ENCODE assay signal across 18 cellular contexts in genomic region chrX:22314692-22315091, GRCh38. TPM values are rescaled to one million over a fixed set of nuclear protein-coding genes. Genes with fewer than 3 reads are reported as not detected.
DNase-seq lines count a peak whose midpoint lies in the region; ATAC-seq, FAIRE-seq and TF ChIP-seq lines count a peak whose summit lies in the region.
"Had no signal": no experiment of that assay in that cellular context is flagged by ENCODE, and none has a peak within 500 bp of the region (broad histone marks: within the 10 kb centered on the region; RNA-seq: fewer than 3 reads in every experiment).

No MANE protein-coding gene starts in this region.

- H3K4me1 ChIP-seq in A549 = 0 out of 3 replicates have a peak, but pooled peaks cover 6% of the 10 kb centered on the region
- H3K4me1 ChIP-seq in SK-N-SH (ENCODE audit: control insufficient read depth in 1 of 2, insufficient read depth in 2 of 2, low read depth in 1 of 2, low read length in 1 of 2) = 0 out of 4 replicates have a peak, but pooled peaks cover 0 to 3% of the 10 kb centered on the region in 2 experiments
- H3K4me1 ChIP-seq: vagina had no signal

- no peak overlapping the region for H3K4me3 Mint-ChIP-seq in glutamatergic neuron (ENCODE audit: unreplicated experiment)
- H3K4me3 Mint-ChIP-seq: T-helper 17 cell had no signal

- no peaks in the 10 kb centered on the region for H3K9me2 ChIP-seq in SK-N-SH

- DNase-seq in A549 (ENCODE audit: low read depth in 1 of 2, low spot score in 1 of 2) (peak in 1 of 2 experiments; percentile 33), HCEC 1CT (peak; percentile 2), SK-N-SH (no peak), glutamatergic neuron (peak; percentile 14), activated gamma-delta T cell (lab: John Stamatoyannopoulos, UW) (no peak), T1000 (lab: John Stamatoyannopoulos, UW) (no peak)
- no peak for DNase-seq in stimulated activated CD4-positive, alpha-beta T cell treated with anti-CD3 and anti-CD28 coated beads, Interleukin-1b, Interleukin-23, amount 100 ng/mL, for 48 hours
- DNase-seq: activated CD4-positive, alpha-beta T cell treated with anti-CD3 and anti-CD28 coated beads, Interleukin-2, amount 50 U/mL, for 48 hours; activated gamma-delta T cell treated with Interleukin-2 at 50 U/mL for 16 hours; DMS79 treated with DMSO at 0.1 percent for 48 hours; Karpas-422; retina; stimulated activated CD4-positive, alpha-beta T cell treated with anti-CD3 and anti-CD28 coated beads, Interleukin-4, amount 100 ng/mL, for 1 hour; stimulated activated naive CD4-positive, alpha-beta T cell; T-helper 17 cell had no signal

- no peaks in the 10 kb centered on the region for H3K9me3 Mint-ChIP-seq in glutamatergic neuron (ENCODE audit: unreplicated experiment)

- H3K9me3 ChIP-seq in A549 (no peaks in the 10 kb centered on the region), SK-N-SH (no peaks in the 10 kb centered on the region)
- H3K9me3 ChIP-seq: vagina had no signal

- WGBS in A549 (ENCODE audit: missing lambda C conversion rate) = 30% methylated on average over 2 of the region's 2 CpGs
- 44% methylated on average over 2 of the region's 2 CpGs for WGBS in SK-N-SH (ENCODE audit: low lambda C conversion rate)

- H3K4me3 ChIP-seq in A549 (no peak overlapping the region), SK-N-SH (ENCODE audit: low read depth in 2 of 2, low read length in 1 of 2) (no peak overlapping the region)
- H3K4me3 ChIP-seq: vagina had no signal

- peak overlapping the region; percentile 52 for H3K27ac Mint-ChIP-seq in glutamatergic neuron (ENCODE audit: unreplicated experiment)
- H3K27ac Mint-ChIP-seq: T-helper 17 cell had no signal

- H3K27me3 ChIP-seq in SK-N-SH (ENCODE audit: insufficient read depth) = no peaks in the 10 kb centered on the region
- H3K27me3 ChIP-seq: vagina had no signal

- no peak overlapping the region for H3K27ac ChIP-seq in A549
- H3K27ac ChIP-seq in SK-N-SH (ENCODE audit: low read depth in 2 of 2, low read length in 1 of 2) = peak overlapping the region in 1 of 2 experiments; percentile 31; a peak in 1 of 4 replicates
- H3K27ac ChIP-seq: vagina had no signal

- H3K27me3 Mint-ChIP-seq in glutamatergic neuron (ENCODE audit: unreplicated experiment) = no peaks in the 10 kb centered on the region
- H3K27me3 Mint-ChIP-seq: T-helper 17 cell had no signal

- TF ChIP-seq EP300 in A549 (IDR thresholded peaks at IDR 0.05) (no peak), SK-N-SH (IDR thresholded peaks at IDR 0.05; ENCODE audit: borderline replicate concordance in 1 of 2, low read depth in 1 of 2, low read length in 1 of 2) (no peak)

- no peak overlapping the region for H2AFZ ChIP-seq in SK-N-SH (ENCODE audit: low read depth)

- TF ChIP-seq POLR2A in A549 (IDR thresholded peaks at IDR 0.05; ENCODE audit: low read length) = no peak

- no peaks in the 10 kb centered on the region for H3K79me2 ChIP-seq in SK-N-SH (ENCODE audit: insufficient read depth)

- no peak for FAIRE-seq in A549 (lab: Jason Lieb, UNC)

- no peaks in the 10 kb centered on the region for H3F3A ChIP-seq in SK-N-SH (replicated peaks; ENCODE audit: insufficient read depth)

- ATAC-seq in A549 (peak; percentile 47 to 67; a peak in 2 of 6 replicates), HG03280 (IDR thresholded peaks at IDR 0.05; ENCODE audit: unreplicated experiment) (no peak)
- ATAC-seq: T-helper 17 cell had no signal

- no peaks in the 10 kb centered on the region for H3K4me1 Mint-ChIP-seq in glutamatergic neuron (ENCODE audit: low read depth, unreplicated experiment)
- H3K4me1 Mint-ChIP-seq: T-helper 17 cell had no signal

- CTCF ChIA-PET in A549 (lab: Yijun Ruan, JAX) = no interaction called here
- CTCF ChIA-PET in SK-N-SH (lab: Yijun Ruan, JAX) = interaction anchor here (0.7 kb wide), 1 partner anchor 1088 kb away, joined by 3 read pairs; no protein-coding TSS in a partner anchor

- H3K4me2 ChIP-seq in A549 = 0 out of 3 replicates have a peak overlapping the region, but pooled peaks have one; percentile 14
- no peak overlapping the region for H3K4me2 ChIP-seq in SK-N-SH

- H4K20me1 ChIP-seq in SK-N-SH (ENCODE audit: insufficient read depth) = no peaks in the 10 kb centered on the region

- H3K36me3 ChIP-seq in SK-N-SH (replicated peaks in 1 of 2; ENCODE audit: control insufficient read depth in 1 of 2, insufficient read depth in 2 of 2, low read length in 1 of 2) = no peaks in the 10 kb centered on the region
- H3K36me3 ChIP-seq: vagina had no signal

- no peak for TF ChIP-seq RAD21 in A549 (conservative IDR thresholded peaks at IDR 0.05 in 1 of 2, IDR thresholded peaks at IDR 0.05 in 1 of 2)
- no peak for TF ChIP-seq RAD21 in SK-N-SH (IDR thresholded peaks at IDR 0.05; ENCODE audit: low read length)

- no peaks in the 10 kb centered on the region for H3K36me3 Mint-ChIP-seq in glutamatergic neuron (ENCODE audit: unreplicated experiment)

- POLR2A ChIA-PET in A549 (lab: Yijun Ruan, JAX) (no interaction called here), SK-N-SH (lab: Yijun Ruan, JAX) (no interaction called here)

- H3K9ac ChIP-seq in SK-N-SH = no peak overlapping the region

- TF ChIP-seq CTCF in A549 (IDR thresholded peaks at IDR 0.05) = no peak
- no peak for TF ChIP-seq CTCF in SK-N-SH (IDR thresholded peaks at IDR 0.05)
- TF ChIP-seq CTCF in glutamatergic neuron (IDR thresholded peaks at IDR 0.05; ENCODE audit: partially characterized antibody, unreplicated experiment) = no peak

TF ChIP-seq in A549, 52 proteins besides CTCF, POLR2A, EP300 and RAD21 (continues in another document):
- TF ChIP-seq REST (IDR thresholded peaks at IDR 0.05) = peak; percentile 49; the same call in 1 of the 2 replicates
- TF ChIP-seq RCOR1 (IDR thresholded peaks at IDR 0.05; ENCODE audit: low read depth, low read length) = no peak

TF ChIP-seq in SK-N-SH, 30 proteins besides CTCF, POLR2A, EP300 and RAD21:
- TF ChIP-seq REST (IDR thresholded peaks at IDR 0.05; ENCODE audit: low read depth, low read length) (peak; percentile 84), JUND (IDR thresholded peaks at IDR 0.05) (no peak)

RNA-seq across cellular contexts. Expression of gene CBLL2, which starts 42.0 kb away (rescaled TPM):
- not detected in 2 replicates for polyA plus RNA-seq in A549 (2011; rRNA removed)
- polyA plus RNA-seq in A549 (2012; cell fraction: cytosol; rRNA removed) = not detected in 2 replicates
- not detected in 2 replicates for polyA plus RNA-seq in A549 (2012; cell fraction: nucleus; rRNA removed)
- not detected in 3 replicates for polyA plus RNA-seq in A549 (2017; fragmentation: RNase III; extraction: RNeasy Plus Mini Kit Qiagen cat#74134 plus additional on column Dnase treatment)
- 0.12 TPM in 1 of 2 replicates, not detected in the other for polyA minus RNA-seq in A549 (2011; rRNA and poly(A)+ RNA removed)
- polyA plus RNA-seq in SK-N-SH (2012; rRNA removed) = not detected in 2 replicates
- not detected in 2 replicates for polyA plus RNA-seq in SK-N-SH (2012; cell fraction: cytosol; rRNA removed)
- polyA plus RNA-seq in SK-N-SH (2012; cell fraction: nucleus; rRNA removed) = 0.02 TPM in 1 of 2 replicates, not detected in the other
- total RNA-seq in glutamatergic neuron (ENCODE audit: unreplicated experiment) = not detected
- total RNA-seq: epithelial cell of proximal tubule, T-helper 17 cell, vagina had no signal

Comparison
In these comparisons a context has a peak if more than half of its experiments do, and no peak if none do; other contexts are left out.
1. DNase-seq: peak in HCEC 1CT (single experiment) and glutamatergic neuron (single experiment); none in SK-N-SH (single experiment), activated gamma-delta T cell (single experiment), stimulated activated CD4-positive, alpha-beta T cell treated with anti-CD3 and anti-CD28 coated beads, Interleukin-1b, Interleukin-23, amount 100 ng/mL, for 48 hours (single experiment) and T1000 (single experiment).
2. Of the 12 proteins assayed by ChIP-seq in both A549 and SK-N-SH: peak only in A549: none; only in SK-N-SH: none; in both: REST; in neither: 11.